ENCODE assay signal across 1 cellular context in genomic region chr6:165905744-165906143, GRCh38.
A peak's percentile ranks its signal among the peaks of the same experiment; 100 is the strongest.
TF ChIP-seq lines count a peak whose summit lies in the region.

No MANE protein-coding gene starts in this region.

TF ChIP-seq in HepG2, 621 proteins besides CTCF, POLR2A, EP300 and RAD21:
- TF ChIP-seq CSRNP1 (CRISPR knock-in tag; IDR thresholded peaks at IDR 0.05) (no peak), HNRNPK (IDR thresholded peaks at IDR 0.05; ENCODE audit: low read depth, low read length, poor library complexity, severe bottlenecking) (peak; percentile 93), PCBP1 (IDR thresholded peaks at IDR 0.05; ENCODE audit: borderline replicate concordance, low read depth, low read length) (0 out of 2 replicates have a peak, but pooled peaks have one; percentile 82)
TF ChIP-seq in HepG2: peak in this region for 2.
